1 cellular context compared by ENCODE assay signal in the genomic region with DNA sequence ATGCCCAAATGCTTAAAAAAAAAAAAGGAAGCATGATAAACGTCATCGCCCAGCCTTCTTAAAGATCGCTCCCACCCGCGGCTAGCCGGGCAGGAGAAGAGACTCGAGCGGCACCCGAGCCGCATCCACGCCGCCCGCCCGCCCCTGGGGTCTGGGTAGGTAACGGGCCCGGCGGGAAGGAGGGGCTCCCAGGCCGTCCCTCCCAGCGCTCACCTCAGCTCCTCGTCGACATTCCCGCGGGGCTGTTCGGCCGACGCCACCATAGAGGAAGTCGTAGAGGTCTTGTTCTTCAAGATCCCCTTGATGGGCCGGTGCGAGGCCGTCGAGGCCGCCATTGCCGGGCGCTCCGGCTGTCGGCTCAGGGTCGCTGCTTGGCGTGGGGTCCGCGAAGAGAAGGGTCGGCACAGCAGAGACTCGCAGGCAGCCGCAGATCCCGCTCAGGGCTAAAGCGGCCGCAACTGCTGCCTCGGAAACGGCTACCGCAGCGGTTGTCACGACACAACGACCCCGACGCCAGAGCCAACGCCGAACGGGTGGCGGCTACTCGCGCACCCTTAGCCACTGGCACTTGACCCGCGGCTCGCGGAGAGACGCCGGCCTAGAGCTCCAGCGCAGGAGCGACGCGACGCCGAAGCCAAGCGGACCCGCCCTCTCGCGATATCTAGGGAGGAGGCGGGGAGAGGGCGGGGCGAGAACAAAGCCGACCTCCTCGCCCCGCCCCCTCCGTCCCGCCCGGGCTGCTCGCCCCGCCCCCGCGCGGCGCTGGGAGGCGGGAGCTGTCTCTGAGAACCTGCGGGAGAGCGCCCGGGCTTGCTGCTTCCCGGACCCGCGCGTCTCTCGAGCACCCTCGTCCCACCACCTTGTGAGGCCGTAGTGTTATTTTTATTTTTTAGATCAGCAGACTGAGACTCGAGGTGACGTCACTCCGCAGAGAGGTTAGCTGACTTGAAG.
TF ChIP-seq lines count a peak whose summit lies in the region.

A gene (minus strand): TSS at position 635 of the 951 bp plus-strand sequence. CDS start 300 bp downstream, at position 335.

TF ChIP-seq in H1, 55 proteins besides CTCF, POLR2A, EP300 and RAD21:
- TF ChIP-seq YY1 (IDR thresholded peaks at IDR 0.05; ENCODE audit: low read depth, low read length) (peak; percentile 66; the same call in 1 of the 2 replicates), KDM4A (IDR thresholded peaks at IDR 0.05; ENCODE audit: low read depth, low read length, severe bottlenecking) (peak; percentile 86), TAF1 (IDR thresholded peaks at IDR 0.05; ENCODE audit: low read depth, low read length) (peak; percentile 92), EGR1 (IDR thresholded peaks at IDR 0.05; ENCODE audit: borderline replicate concordance, low read depth, low read length) (no peak), POLR2AphosphoS5 (IDR thresholded peaks at IDR 0.05; ENCODE audit: low read depth, low read length) (peak; percentile 88), BRCA1 (IDR thresholded peaks at IDR 0.05; ENCODE audit: low read depth, low read length) (peak; percentile 77), RBBP5 (IDR thresholded peaks at IDR 0.05; ENCODE audit: borderline replicate concordance, low read depth, low read length) (peak; percentile 94; the same call in 1 of the 2 replicates), SP1 (IDR thresholded peaks at IDR 0.05; ENCODE audit: low read depth, low read length) (0 out of 2 replicates have a peak, but pooled peaks have one; percentile 20), SIX5 (IDR thresholded peaks at IDR 0.05; ENCODE audit: low read depth, low read length) (no peak), CEBPB (IDR thresholded peaks at IDR 0.05; ENCODE audit: low read depth, low read length) (no peak), TBP (IDR thresholded peaks at IDR 0.05; ENCODE audit: low read depth, low read length) (peak; percentile 85; the same call in 1 of the 2 replicates), ASH2L (IDR thresholded peaks at IDR 0.05; ENCODE audit: low read length) (peak; percentile 72), RXRA (IDR thresholded peaks at IDR 0.05; ENCODE audit: insufficient read depth, low read depth, low read length) (no peak), CBX8 (IDR thresholded peaks at IDR 0.05; ENCODE audit: borderline replicate concordance, low read depth, low read length) (no peak), SP2 (IDR thresholded peaks at IDR 0.05; ENCODE audit: low read length) (no peak), CHD1 (IDR thresholded peaks at IDR 0.05; ENCODE audit: low read depth, low read length) (no peak), CHD2 (IDR thresholded peaks at IDR 0.05; ENCODE audit: low read length) (peak; percentile 96), JUND (IDR thresholded peaks at IDR 0.05; ENCODE audit: low read length) (peak; percentile 67; the same call in 1 of the 2 replicates), SP4 (IDR thresholded peaks at IDR 0.05; ENCODE audit: low read length) (0 out of 2 replicates have a peak, but pooled peaks have one; percentile 49), KDM1A (IDR thresholded peaks at IDR 0.05; ENCODE audit: borderline replicate concordance, low read length) (no peak), BCL11A (IDR thresholded peaks at IDR 0.05; ENCODE audit: low read depth in 2 of 2, low read length in 2 of 2) (no peak), GTF2F1 (IDR thresholded peaks at IDR 0.05; ENCODE audit: borderline replicate concordance, low read depth, low read length) (no peak), SRF (IDR thresholded peaks at IDR 0.05; ENCODE audit: low read depth, low read length) (no peak), TEAD4 (IDR thresholded peaks at IDR 0.05; ENCODE audit: low read depth, low read length) (no peak), BACH1 (IDR thresholded peaks at IDR 0.05; ENCODE audit: low read length) (peak; percentile 67; the same call in 1 of the 2 replicates), TAF7 (optimal IDR thresholded peaks at IDR 0.05; ENCODE audit: borderline replicate concordance, low read depth, low read length) (peak; percentile 66), KDM5A (IDR thresholded peaks at IDR 0.05; ENCODE audit: low read length) (no peak), CREB1 (IDR thresholded peaks at IDR 0.05) (no peak), POU5F1 (IDR thresholded peaks at IDR 0.05; ENCODE audit: low read depth, low read length) (no peak), CTBP2 (IDR thresholded peaks at IDR 0.05; ENCODE audit: borderline replicate concordance, insufficient read depth, insufficient read length, low read length) (no peak), RNF2 (IDR thresholded peaks at IDR 0.05; ENCODE audit: borderline replicate concordance, low read depth, low read length, missing control alignments, poor library complexity, severe bottlenecking) (no peak), NRF1 (IDR thresholded peaks at IDR 0.05; ENCODE audit: low read depth, low read length) (no peak), CBX5 (IDR thresholded peaks at IDR 0.05; ENCODE audit: low read depth, low read length) (no peak), GABPA (IDR thresholded peaks at IDR 0.05; ENCODE audit: borderline replicate concordance, insufficient read depth, low read length) (no peak), JUN (IDR thresholded peaks at IDR 0.05; ENCODE audit: low read depth, low read length) (no peak), SUZ12 (IDR thresholded peaks at IDR 0.05; ENCODE audit: low read length) (no peak), SIN3A (conservative IDR thresholded peaks at IDR 0.05 in 1 of 2, IDR thresholded peaks at IDR 0.05 in 1 of 2; ENCODE audit: low read depth in 1 of 2, low read length in 2 of 2) (no peak; a peak in 1 of 4 replicates), SAP30 (IDR thresholded peaks at IDR 0.05; ENCODE audit: insufficient read depth, insufficient replicate concordance, low read length) (no peak), FOSL1 (IDR thresholded peaks at IDR 0.05; ENCODE audit: insufficient read depth, low read depth, low read length) (no peak), PHF8 (conservative IDR thresholded peaks at IDR 0.05; ENCODE audit: low read depth, low read length) (peak; percentile 91), HDAC2 (IDR thresholded peaks at IDR 0.05; ENCODE audit: borderline replicate concordance in 1 of 2, low read depth in 2 of 2, low read length in 2 of 2) (no peak), SIRT6 (IDR thresholded peaks at IDR 0.05; ENCODE audit: low read length) (no peak)
- TF ChIP-seq, protein P1, sequence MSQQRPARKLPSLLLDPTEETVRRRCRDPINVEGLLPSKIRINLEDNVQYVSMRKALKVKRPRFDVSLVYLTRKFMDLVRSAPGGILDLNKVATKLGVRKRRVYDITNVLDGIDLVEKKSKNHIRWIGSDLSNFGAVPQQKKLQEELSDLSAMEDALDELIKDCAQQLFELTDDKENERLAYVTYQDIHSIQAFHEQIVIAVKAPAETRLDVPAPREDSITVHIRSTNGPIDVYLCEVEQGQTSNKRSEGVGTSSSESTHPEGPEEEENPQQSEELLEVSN (IDR thresholded peaks at IDR 0.05) = no peak; the same call in 1 of the 2 replicates
- TF ChIP-seq, protein P2, sequence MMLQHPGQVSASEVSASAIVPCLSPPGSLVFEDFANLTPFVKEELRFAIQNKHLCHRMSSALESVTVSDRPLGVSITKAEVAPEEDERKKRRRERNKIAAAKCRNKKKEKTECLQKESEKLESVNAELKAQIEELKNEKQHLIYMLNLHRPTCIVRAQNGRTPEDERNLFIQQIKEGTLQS (IDR thresholded peaks at IDR 0.05; ENCODE audit: insufficient read depth, low read depth, low read length) = no peak
- TF ChIP-seq, protein P3, sequence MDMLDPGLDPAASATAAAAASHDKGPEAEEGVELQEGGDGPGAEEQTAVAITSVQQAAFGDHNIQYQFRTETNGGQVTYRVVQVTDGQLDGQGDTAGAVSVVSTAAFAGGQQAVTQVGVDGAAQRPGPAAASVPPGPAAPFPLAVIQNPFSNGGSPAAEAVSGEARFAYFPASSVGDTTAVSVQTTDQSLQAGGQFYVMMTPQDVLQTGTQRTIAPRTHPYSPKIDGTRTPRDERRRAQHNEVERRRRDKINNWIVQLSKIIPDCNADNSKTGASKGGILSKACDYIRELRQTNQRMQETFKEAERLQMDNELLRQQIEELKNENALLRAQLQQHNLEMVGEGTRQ (IDR thresholded peaks at IDR 0.05; ENCODE audit: low read length) = no peak
